ENCODE assay signal across 8 cellular contexts in genomic region chr2:200405599-200406298, GRCh38.
DNase-seq lines count a peak whose midpoint lies in the region; ATAC-seq and TF ChIP-seq lines count a peak whose summit lies in the region.

No MANE protein-coding gene starts in this region.

- no peak overlapping the region for H2AFZ ChIP-seq in GM23338

- in situ Hi-C loops in astrocyte of the spinal cord (cut with HindIII; ENCODE audit: low sequenced_read_pairs): no loop called here

- H3K9me3 Mint-ChIP-seq in GM23338: no peaks in the 10 kb centered on the region

- ATAC-seq in GM23338 (no peak; the same call in 2 of the 3 replicates), left colon (peak; percentile 88), GM21360 (IDR thresholded peaks at IDR 0.05; ENCODE audit: unreplicated experiment) (no peak), HG02973 (IDR thresholded peaks at IDR 0.05; ENCODE audit: unreplicated experiment) (no peak)

- no peak overlapping the region for H3K4me3 Mint-ChIP-seq in GM23338

- peak overlapping the region; percentile 53 for H3K27ac Mint-ChIP-seq in GM23338

- intact Hi-C loops in left colon (cut with DNase I, micrococcal nuclease): no loop called here

- H3K36me3 ChIP-seq in BLaER1 treated with 17β-estradiol and CSF1 and Interleukin-3, amounts not matched to agents 10 nM and 100 nM: peaks cover 0 to 11% (median 0%) of the 10 kb centered on the region in 11 experiments; a peak in 3 of 22 replicates
- no peaks in the 10 kb centered on the region for H3K36me3 ChIP-seq in GM23338 (ENCODE audit: insufficient read depth)

- 0 out of 20 replicates have a peak overlapping the region, but pooled peaks of 1 of the 10 experiments have one; percentile 6 for H3K4me3 ChIP-seq in BLaER1 treated with 17β-estradiol and CSF1 and Interleukin-3, amounts not matched to agents 10 nM and 100 nM
- H3K4me3 ChIP-seq in GM23338: no peak overlapping the region
- H3K4me3 ChIP-seq in astrocyte of the spinal cord (ENCODE audit: low read depth, low read length): no peak overlapping the region

- no peaks in the 10 kb centered on the region for H3F3A ChIP-seq in GM23338 (replicated peaks; ENCODE audit: low read depth)

- H3K9ac ChIP-seq in BLaER1 treated with 17β-estradiol and CSF1 and Interleukin-3, amounts not matched to agents 10 nM and 100 nM: peak overlapping the region in 2 of 11 experiments; percentile 13 to 18; a peak in 2 of 22 replicates

- H3K36me3 Mint-ChIP-seq in GM23338 (ENCODE audit: low read depth): peaks cover 44% of the 10 kb centered on the region

- H3K79me2 ChIP-seq in GM23338 (replicated peaks; ENCODE audit: insufficient read depth): peaks cover 68% of the 10 kb centered on the region

- no peak for DNase-seq in GM23338 (ENCODE audit: low spot score)
- DNase-seq in NCI-H2196 treated with DMSO at 0.1 percent for 48 hours (lab: John Stamatoyannopoulos, UW; ENCODE audit: unreplicated experiment): peak; percentile 34
- peak; percentile 92 for DNase-seq in astrocyte of the spinal cord (ENCODE audit: low read depth, low spot score)
- no peak for DNase-seq in left colon
- no peak for DNase-seq in RPMI8226

- peaks cover 0 to 7% (median 0%) of the 10 kb centered on the region in 11 experiments; a peak in 1 of 22 replicates for H4K20me1 ChIP-seq in BLaER1 treated with 17β-estradiol and CSF1 and Interleukin-3, amounts not matched to agents 10 nM and 100 nM
- no peaks in the 10 kb centered on the region; the same call in 1 of the 2 replicates for H4K20me1 ChIP-seq in GM23338 (replicated peaks; ENCODE audit: insufficient read depth)

- H3K27ac ChIP-seq in BLaER1 treated with 17β-estradiol and CSF1 and Interleukin-3, amounts not matched to agents 10 nM and 100 nM: peak overlapping the region in 5 of 11 experiments; percentile 1 to 61 (median 46); a peak in 8 of 22 replicates
- no peak overlapping the region for H3K27ac ChIP-seq in GM23338 (ENCODE audit: low read depth)

- H3K4me2 ChIP-seq in BLaER1 treated with 17β-estradiol and CSF1 and Interleukin-3, amounts not matched to agents 10 nM and 100 nM: peak overlapping the region in 7 of 11 experiments; percentile 8 to 86 (median 57); a peak in 12 of 22 replicates
- no peak overlapping the region for H3K4me2 ChIP-seq in GM23338

- H3K9me3 ChIP-seq in BLaER1 treated with 17β-estradiol and CSF1 and Interleukin-3, amounts not matched to agents 10 nM and 100 nM (replicated peaks in 1 of 11): no peaks in the 10 kb centered on the region; a peak in 1 of 22 replicates

- no peaks in the 10 kb centered on the region for H3K27me3 ChIP-seq in BLaER1 treated with 17β-estradiol and CSF1 and Interleukin-3, amounts not matched to agents 10 nM and 100 nM
- H3K27me3 ChIP-seq in GM23338 (ENCODE audit: insufficient read depth): no peaks in the 10 kb centered on the region

- no peak for TF ChIP-seq CTCF in GM23338 (conservative IDR thresholded peaks at IDR 0.05; ENCODE audit: low read depth in 2 of 2)
- no peak for TF ChIP-seq CTCF in astrocyte of the spinal cord (IDR thresholded peaks at IDR 0.05; ENCODE audit: low read depth, low read length)

- peaks cover 41% of the 10 kb centered on the region for H3K4me1 Mint-ChIP-seq in GM23338

- peaks cover 0 to 69% (median 21%) of the 10 kb centered on the region in 10 experiments; a peak in 11 of 20 replicates for H3K4me1 ChIP-seq in BLaER1 treated with 17β-estradiol and CSF1 and Interleukin-3, amounts not matched to agents 10 nM and 100 nM
- peaks cover 19% of the 10 kb centered on the region for H3K4me1 ChIP-seq in GM23338 (ENCODE audit: insufficient read depth)

- H3K27me3 Mint-ChIP-seq in GM23338 (ENCODE audit: insufficient read depth, low read depth, poor library complexity): peaks cover 6% of the 10 kb centered on the region

- H3K9me2 ChIP-seq in GM23338 (ENCODE audit: insufficient read depth): no peaks in the 10 kb centered on the region

TF ChIP-seq in GM23338, 12 proteins besides CTCF, POLR2A, EP300 and RAD21 (continues in another document):
- no peak for TF ChIP-seq ETS1 (IDR thresholded peaks at IDR 0.05)
- no peak for TF ChIP-seq NANOG (IDR thresholded peaks at IDR 0.05; ENCODE audit: borderline replicate concordance)
- TF ChIP-seq ZNF114 (CRISPR knock-in tag; IDR thresholded peaks at IDR 0.05): no peak
- no peak for TF ChIP-seq STAT1 (IDR thresholded peaks at IDR 0.05; ENCODE audit: unreplicated experiment)
- TF ChIP-seq, protein P1, sequence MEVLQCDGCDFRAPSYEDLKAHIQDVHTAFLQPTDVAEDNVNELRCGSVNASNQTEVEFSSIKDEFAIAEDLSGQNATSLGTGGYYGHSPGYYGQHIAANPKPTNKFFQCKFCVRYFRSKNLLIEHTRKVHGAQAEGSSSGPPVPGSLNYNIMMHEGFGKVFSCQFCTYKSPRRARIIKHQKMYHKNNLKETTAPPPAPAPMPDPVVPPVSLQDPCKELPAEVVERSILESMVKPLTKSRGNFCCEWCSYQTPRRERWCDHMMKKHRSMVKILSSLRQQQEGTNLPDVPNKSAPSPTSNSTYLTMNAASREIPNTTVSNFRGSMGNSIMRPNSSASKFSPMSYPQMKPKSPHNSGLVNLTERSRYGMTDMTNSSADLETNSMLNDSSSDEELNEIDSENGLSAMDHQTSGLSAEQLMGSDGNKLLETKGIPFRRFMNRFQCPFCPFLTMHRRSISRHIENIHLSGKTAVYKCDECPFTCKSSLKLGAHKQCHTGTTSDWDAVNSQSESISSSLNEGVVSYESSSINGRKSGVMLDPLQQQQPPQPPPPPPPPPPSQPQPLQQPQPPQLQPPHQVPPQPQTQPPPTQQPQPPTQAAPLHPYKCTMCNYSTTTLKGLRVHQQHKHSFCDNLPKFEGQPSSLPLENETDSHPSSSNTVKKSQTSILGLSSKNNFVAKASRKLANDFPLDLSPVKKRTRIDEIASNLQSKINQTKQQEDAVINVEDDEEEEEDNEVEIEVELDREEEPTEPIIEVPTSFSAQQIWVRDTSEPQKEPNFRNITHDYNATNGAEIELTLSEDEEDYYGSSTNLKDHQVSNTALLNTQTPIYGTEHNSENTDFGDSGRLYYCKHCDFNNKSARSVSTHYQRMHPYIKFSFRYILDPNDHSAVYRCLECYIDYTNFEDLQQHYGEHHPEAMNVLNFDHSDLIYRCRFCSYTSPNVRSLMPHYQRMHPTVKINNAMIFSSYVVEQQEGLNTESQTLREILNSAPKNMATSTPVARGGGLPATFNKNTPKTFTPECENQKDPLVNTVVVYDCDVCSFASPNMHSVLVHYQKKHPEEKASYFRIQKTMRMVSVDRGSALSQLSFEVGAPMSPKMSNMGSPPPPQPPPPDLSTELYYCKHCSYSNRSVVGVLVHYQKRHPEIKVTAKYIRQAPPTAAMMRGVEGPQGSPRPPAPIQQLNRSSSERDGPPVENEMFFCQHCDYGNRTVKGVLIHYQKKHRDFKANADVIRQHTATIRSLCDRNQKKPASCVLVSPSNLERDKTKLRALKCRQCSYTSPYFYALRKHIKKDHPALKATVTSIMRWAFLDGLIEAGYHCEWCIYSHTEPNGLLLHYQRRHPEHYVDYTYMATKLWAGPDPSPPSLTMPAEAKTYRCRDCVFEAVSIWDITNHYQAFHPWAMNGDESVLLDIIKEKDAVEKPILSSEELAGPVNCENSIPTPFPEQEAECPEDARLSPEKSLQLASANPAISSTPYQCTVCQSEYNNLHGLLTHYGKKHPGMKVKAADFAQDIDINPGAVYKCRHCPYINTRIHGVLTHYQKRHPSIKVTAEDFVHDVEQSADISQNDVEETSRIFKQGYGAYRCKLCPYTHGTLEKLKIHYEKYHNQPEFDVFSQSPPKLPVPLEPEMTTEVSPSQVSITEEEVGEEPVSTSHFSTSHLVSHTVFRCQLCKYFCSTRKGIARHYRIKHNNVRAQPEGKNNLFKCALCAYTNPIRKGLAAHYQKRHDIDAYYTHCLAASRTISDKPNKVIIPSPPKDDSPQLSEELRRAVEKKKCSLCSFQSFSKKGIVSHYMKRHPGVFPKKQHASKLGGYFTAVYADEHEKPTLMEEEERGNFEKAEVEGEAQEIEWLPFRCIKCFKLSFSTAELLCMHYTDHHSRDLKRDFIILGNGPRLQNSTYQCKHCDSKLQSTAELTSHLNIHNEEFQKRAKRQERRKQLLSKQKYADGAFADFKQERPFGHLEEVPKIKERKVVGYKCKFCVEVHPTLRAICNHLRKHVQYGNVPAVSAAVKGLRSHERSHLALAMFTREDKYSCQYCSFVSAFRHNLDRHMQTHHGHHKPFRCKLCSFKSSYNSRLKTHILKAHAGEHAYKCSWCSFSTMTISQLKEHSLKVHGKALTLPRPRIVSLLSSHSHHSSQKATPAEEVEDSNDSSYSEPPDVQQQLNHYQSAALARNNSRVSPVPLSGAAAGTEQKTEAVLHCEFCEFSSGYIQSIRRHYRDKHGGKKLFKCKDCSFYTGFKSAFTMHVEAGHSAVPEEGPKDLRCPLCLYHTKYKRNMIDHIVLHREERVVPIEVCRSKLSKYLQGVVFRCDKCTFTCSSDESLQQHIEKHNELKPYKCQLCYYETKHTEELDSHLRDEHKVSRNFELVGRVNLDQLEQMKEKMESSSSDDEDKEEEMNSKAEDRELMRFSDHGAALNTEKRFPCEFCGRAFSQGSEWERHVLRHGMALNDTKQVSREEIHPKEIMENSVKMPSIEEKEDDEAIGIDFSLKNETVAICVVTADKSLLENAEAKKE (CRISPR knock-in tag; IDR thresholded peaks at IDR 0.05): no peak
- TF ChIP-seq JUNB (IDR thresholded peaks at IDR 0.05; ENCODE audit: unreplicated experiment): no peak

Comparison
In these comparisons a context has a peak if more than half of its experiments do, and no peak if none do; other contexts are left out.
1. DNase-seq: peak in NCI-H2196 treated with DMSO at 0.1 percent for 48 hours (single experiment) and astrocyte of the spinal cord (single experiment); none in GM23338 (single experiment), left colon (0 of 2) and RPMI8226 (single experiment).